1 cellular context compared by ENCODE assay signal in genomic region chr2:12300927-12301326, GRCh38.
TF ChIP-seq lines count a peak whose summit lies in the region.

No MANE protein-coding gene starts in this region.

TF ChIP-seq in IMR-90, 13 proteins besides CTCF, POLR2A, EP300 and RAD21:
- TF ChIP-seq BHLHE40 (IDR thresholded peaks at IDR 0.05; ENCODE audit: low read depth, low read length) (no peak), RCOR1 (IDR thresholded peaks at IDR 0.05; ENCODE audit: insufficient replicate concordance, low read length) (no peak), SMC3 (IDR thresholded peaks at IDR 0.05; ENCODE audit: low read depth, low read length) (no peak), MAFK (IDR thresholded peaks at IDR 0.05; ENCODE audit: low read depth, low read length) (no peak), MXI1 (IDR thresholded peaks at IDR 0.05; ENCODE audit: borderline replicate concordance, low read depth, low read length) (no peak)
TF ChIP-seq in IMR-90: peak in this region for 0.
